27 cellular contexts compared by ENCODE assay signal in genomic region chr18:66043009-66043408, GRCh38.
DNase-seq lines count a peak whose midpoint lies in the region; TF ChIP-seq lines count a peak whose summit lies in the region.
"Had no signal": no experiment of that assay in that cellular context is flagged by ENCODE, and none has a peak within 500 bp of the region (broad histone marks: within the 10 kb centered on the region; RNA-seq: fewer than 3 reads in every experiment).

No MANE protein-coding gene starts in this region.

- no peak overlapping the region for H3K27ac ChIP-seq in HEK293 (ENCODE audit: extremely low read depth, low read depth, low read length)
- H3K27ac ChIP-seq: 22Rv1; A549; BLaER1; BLaER1 treated with 17β-estradiol and CSF1 and Interleukin-3, amounts not matched to agents 10 nM and 100 nM; C4-2B had no signal

- CTCF ChIA-PET in HEK293 (lab: Yijun Ruan, JAX), result no interaction called here

- H3K4me1 ChIP-seq in HEK293 (ENCODE audit: control insufficient read depth, insufficient read depth, low read length), result no peaks in the 10 kb centered on the region
- H3K4me1 ChIP-seq: A549; BE2C; BLaER1; BLaER1 treated with 17β-estradiol and CSF1 and Interleukin-3, amounts not matched to agents 10 nM and 100 nM; Caco-2 had no signal

- no peak for TF ChIP-seq CTCF in HEK293 (tag by site-specific recombination; IDR thresholded peaks at IDR 0.05)

- H3K36me3 ChIP-seq in HEK293 (ENCODE audit: control insufficient read depth in 2 of 2, insufficient read depth in 1 of 2, low read length in 2 of 2), result no peaks in the 10 kb centered on the region
- H3K36me3 ChIP-seq: BE2C; BLaER1; BLaER1 treated with 17β-estradiol and CSF1 and Interleukin-3, amounts not matched to agents 10 nM and 100 nM had no signal

- H3K4me3 ChIP-seq in HEK293 (ENCODE audit: low read depth, low read length), result no peak overlapping the region
- H3K4me3 ChIP-seq: A549; BLaER1; BLaER1 treated with 17β-estradiol and CSF1 and Interleukin-3, amounts not matched to agents 10 nM and 100 nM had no signal

- POLR2A ChIA-PET in HEK293 (lab: Yijun Ruan, JAX), result no interaction called here

- no peaks in the 10 kb centered on the region for H3K9me3 ChIP-seq in HEK293 (ENCODE audit: control insufficient read depth, insufficient read depth, low read depth, low read length)
- H3K9me3 ChIP-seq: A549, BE2C, Caco-2 had no signal

- no peak for DNase-seq in epidermal melanocyte (ENCODE audit: insufficient read length, low spot score)
- DNase-seq: 8988T; ACHN; AML-193; BE2C; C1 segment of cervical spinal cord; Caco-2; Calu3; CD4-positive, alpha-beta memory T cell; CD4-positive, alpha-beta T cell; CD4-positive, CD25-positive, alpha-beta regulatory T cell; CD8-positive, alpha-beta memory T cell; CD8-positive, alpha-beta T cell; COR-L47; DMS 273 treated with DMSO at 0.1 percent for 48 hours; DMS153; DMS53; DMS79; DMS79 treated with DMSO at 0.1 percent for 48 hours; DND-41; EL had no signal

TF ChIP-seq in HEK293, 187 proteins besides CTCF, POLR2A, EP300 and RAD21 (continues in another document):
- no peak for TF ChIP-seq ZNF571 (tag by site-specific recombination; IDR thresholded peaks at IDR 0.05)
- peak; percentile 57 for TF ChIP-seq ZNF426 (tag by site-specific recombination; IDR thresholded peaks at IDR 0.05)
- TF ChIP-seq ZNF391 (tag by site-specific recombination; IDR thresholded peaks at IDR 0.05; ENCODE audit: borderline replicate concordance, low read depth), result no peak
- TF ChIP-seq BCL11B (tag by site-specific recombination; IDR thresholded peaks at IDR 0.05; ENCODE audit: low read depth), result no peak
- no peak for TF ChIP-seq ZNF214 (tag by site-specific recombination; IDR thresholded peaks at IDR 0.05; ENCODE audit: borderline replicate concordance)
- TF ChIP-seq ZBTB11 (tag by site-specific recombination; conservative IDR thresholded peaks at IDR 0.05; ENCODE audit: low read depth), result peak; percentile 51
- no peak for TF ChIP-seq REPIN1 (tag by site-specific recombination; IDR thresholded peaks at IDR 0.05; ENCODE audit: low read depth)
- no peak for TF ChIP-seq ZNF311 (tag by site-specific recombination; IDR thresholded peaks at IDR 0.05; ENCODE audit: borderline replicate concordance)
- TF ChIP-seq, protein P1, sequence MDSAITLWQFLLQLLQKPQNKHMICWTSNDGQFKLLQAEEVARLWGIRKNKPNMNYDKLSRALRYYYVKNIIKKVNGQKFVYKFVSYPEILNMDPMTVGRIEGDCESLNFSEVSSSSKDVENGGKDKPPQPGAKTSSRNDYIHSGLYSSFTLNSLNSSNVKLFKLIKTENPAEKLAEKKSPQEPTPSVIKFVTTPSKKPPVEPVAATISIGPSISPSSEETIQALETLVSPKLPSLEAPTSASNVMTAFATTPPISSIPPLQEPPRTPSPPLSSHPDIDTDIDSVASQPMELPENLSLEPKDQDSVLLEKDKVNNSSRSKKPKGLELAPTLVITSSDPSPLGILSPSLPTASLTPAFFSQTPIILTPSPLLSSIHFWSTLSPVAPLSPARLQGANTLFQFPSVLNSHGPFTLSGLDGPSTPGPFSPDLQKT (IDR thresholded peaks at IDR 0.05; ENCODE audit: borderline replicate concordance, low read depth, low read length), result no peak
- TF ChIP-seq, protein P2, sequence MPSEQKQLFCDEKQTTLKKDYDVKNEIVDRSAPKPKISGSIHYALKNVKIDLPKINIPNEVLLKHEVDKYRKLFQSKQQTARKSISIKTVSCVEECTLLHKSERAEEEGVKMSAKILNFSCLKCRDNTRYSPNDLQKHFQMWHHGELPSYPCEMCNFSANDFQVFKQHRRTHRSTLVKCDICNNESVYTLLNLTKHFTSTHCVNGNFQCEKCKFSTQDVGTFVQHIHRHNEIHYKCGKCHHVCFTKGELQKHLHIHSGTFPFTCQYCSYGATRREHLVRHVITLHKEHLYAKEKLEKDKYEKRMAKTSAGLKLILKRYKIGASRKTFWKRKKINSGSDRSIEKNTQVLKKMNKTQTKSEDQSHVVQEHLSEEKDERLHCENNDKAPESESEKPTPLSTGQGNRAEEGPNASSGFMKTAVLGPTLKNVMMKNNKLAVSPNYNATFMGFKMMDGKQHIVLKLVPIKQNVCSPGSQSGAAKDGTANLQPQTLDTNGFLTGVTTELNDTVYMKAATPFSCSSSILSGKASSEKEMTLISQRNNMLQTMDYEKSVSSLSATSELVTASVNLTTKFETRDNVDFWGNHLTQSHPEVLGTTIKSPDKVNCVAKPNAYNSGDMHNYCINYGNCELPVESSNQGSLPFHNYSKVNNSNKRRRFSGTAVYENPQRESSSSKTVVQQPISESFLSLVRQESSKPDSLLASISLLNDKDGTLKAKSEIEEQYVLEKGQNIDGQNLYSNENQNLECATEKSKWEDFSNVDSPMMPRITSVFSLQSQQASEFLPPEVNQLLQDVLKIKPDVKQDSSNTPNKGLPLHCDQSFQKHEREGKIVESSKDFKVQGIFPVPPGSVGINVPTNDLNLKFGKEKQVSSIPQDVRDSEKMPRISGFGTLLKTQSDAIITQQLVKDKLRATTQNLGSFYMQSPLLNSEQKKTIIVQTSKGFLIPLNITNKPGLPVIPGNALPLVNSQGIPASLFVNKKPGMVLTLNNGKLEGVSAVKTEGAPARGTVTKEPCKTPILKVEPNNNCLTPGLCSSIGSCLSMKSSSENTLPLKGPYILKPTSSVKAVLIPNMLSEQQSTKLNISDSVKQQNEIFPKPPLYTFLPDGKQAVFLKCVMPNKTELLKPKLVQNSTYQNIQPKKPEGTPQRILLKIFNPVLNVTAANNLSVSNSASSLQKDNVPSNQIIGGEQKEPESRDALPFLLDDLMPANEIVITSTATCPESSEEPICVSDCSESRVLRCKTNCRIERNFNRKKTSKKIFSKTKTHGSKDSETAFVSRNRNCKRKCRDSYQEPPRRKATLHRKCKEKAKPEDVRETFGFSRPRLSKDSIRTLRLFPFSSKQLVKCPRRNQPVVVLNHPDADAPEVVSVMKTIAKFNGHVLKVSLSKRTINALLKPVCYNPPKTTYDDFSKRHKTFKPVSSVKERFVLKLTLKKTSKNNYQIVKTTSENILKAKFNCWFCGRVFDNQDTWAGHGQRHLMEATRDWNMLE (tag by site-specific recombination; conservative IDR thresholded peaks at IDR 0.05; ENCODE audit: low read depth), result peak; percentile 61; the same call in 1 of the 2 replicates
- TF ChIP-seq ZNF133 (tag by site-specific recombination; IDR thresholded peaks at IDR 0.05), result no peak
- TF ChIP-seq, protein P3, sequence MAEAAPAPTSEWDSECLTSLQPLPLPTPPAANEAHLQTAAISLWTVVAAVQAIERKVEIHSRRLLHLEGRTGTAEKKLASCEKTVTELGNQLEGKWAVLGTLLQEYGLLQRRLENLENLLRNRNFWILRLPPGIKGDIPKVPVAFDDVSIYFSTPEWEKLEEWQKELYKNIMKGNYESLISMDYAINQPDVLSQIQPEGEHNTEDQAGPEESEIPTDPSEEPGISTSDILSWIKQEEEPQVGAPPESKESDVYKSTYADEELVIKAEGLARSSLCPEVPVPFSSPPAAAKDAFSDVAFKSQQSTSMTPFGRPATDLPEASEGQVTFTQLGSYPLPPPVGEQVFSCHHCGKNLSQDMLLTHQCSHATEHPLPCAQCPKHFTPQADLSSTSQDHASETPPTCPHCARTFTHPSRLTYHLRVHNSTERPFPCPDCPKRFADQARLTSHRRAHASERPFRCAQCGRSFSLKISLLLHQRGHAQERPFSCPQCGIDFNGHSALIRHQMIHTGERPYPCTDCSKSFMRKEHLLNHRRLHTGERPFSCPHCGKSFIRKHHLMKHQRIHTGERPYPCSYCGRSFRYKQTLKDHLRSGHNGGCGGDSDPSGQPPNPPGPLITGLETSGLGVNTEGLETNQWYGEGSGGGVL (tag by site-specific recombination; IDR thresholded peaks at IDR 0.05), result no peak
- no peak for TF ChIP-seq ZNF274 (IDR thresholded peaks at IDR 0.05; ENCODE audit: low read length)
- TF ChIP-seq ZNF274 (tag by site-specific recombination; IDR thresholded peaks at IDR 0.05; ENCODE audit: borderline replicate concordance), result no peak
- no peak for TF ChIP-seq ZFHX2 (tag by site-specific recombination; conservative IDR thresholded peaks at IDR 0.05)
- no peak for TF ChIP-seq FEZF1 (tag by site-specific recombination; IDR thresholded peaks at IDR 0.05)
- TF ChIP-seq ZNF350 (tag by site-specific recombination; IDR thresholded peaks at IDR 0.05), result no peak
- no peak for TF ChIP-seq ZNF292 (tag by site-specific recombination; IDR thresholded peaks at IDR 0.05; ENCODE audit: borderline replicate concordance, low read depth)
- TF ChIP-seq ZNF560 (tag by site-specific recombination; IDR thresholded peaks at IDR 0.05; ENCODE audit: borderline replicate concordance), result no peak
